8 cellular contexts compared by ENCODE assay signal in genomic region chr17:45394913-45395568, GRCh38. TPM values are rescaled to one million over a fixed set of nuclear protein-coding genes. Genes with fewer than 3 reads are reported as not detected.
DNase-seq lines count a peak whose midpoint lies in the region; ATAC-seq and TF ChIP-seq lines count a peak whose summit lies in the region.

No MANE protein-coding gene starts in this region.

- intact Hi-C loops in cardiac septum (cut with DNase I): loop anchor here (2.0 to 10.0 kb wide), 2 partner anchors 32 to 440 kb away; no protein-coding TSS in a partner anchor

- H3K4me1 ChIP-seq in OCI-LY1 (ENCODE audit: insufficient read depth, low read length, severe bottlenecking) (no peaks in the 10 kb centered on the region), parathyroid adenoma (no peaks in the 10 kb centered on the region)

- H3K27ac ChIP-seq in OCI-LY1 (ENCODE audit: low read depth, low read length, poor library complexity, severe bottlenecking) (no peak overlapping the region), parathyroid adenoma (no peak overlapping the region)

- H3K27me3 ChIP-seq in OCI-LY1 (ENCODE audit: insufficient read depth, low read length): no peaks in the 10 kb centered on the region
- no peaks in the 10 kb centered on the region for H3K27me3 ChIP-seq in parathyroid adenoma (ENCODE audit: control insufficient read depth, insufficient read depth, low read length)

- peaks cover 8% of the 10 kb centered on the region for H3K4me1 Mint-ChIP-seq in activated naive CD8-positive, alpha-beta T cell treated with anti-CD3 and anti-CD28 coated beads for 36 hours

- no peaks in the 10 kb centered on the region for H3K9me3 Mint-ChIP-seq in activated naive CD8-positive, alpha-beta T cell treated with anti-CD3 and anti-CD28 coated beads for 36 hours

- TF ChIP-seq CTCF in HFF-Myc (IDR thresholded peaks at IDR 0.05; ENCODE audit: low read depth, low read length, missing control alignments) (peak; percentile 77), OCI-LY1 (IDR thresholded peaks at IDR 0.05; ENCODE audit: low read length) (peak; percentile 77), parathyroid adenoma (IDR thresholded peaks at IDR 0.05) (peak; percentile 81)

- no peaks in the 10 kb centered on the region for H3F3A ChIP-seq in OCI-LY1 (ENCODE audit: insufficient read depth, low read length)

- H3K79me2 ChIP-seq in OCI-LY1 (ENCODE audit: insufficient read depth, low read length) (no peaks in the 10 kb centered on the region), parathyroid adenoma (no peaks in the 10 kb centered on the region)

- peak overlapping the region; percentile 42 for H3K27ac Mint-ChIP-seq in activated naive CD8-positive, alpha-beta T cell treated with anti-CD3 and anti-CD28 coated beads for 36 hours

- H3K36me3 Mint-ChIP-seq in activated naive CD8-positive, alpha-beta T cell treated with anti-CD3 and anti-CD28 coated beads for 36 hours: peaks cover 7% of the 10 kb centered on the region

- H3K9me2 ChIP-seq in OCI-LY1 (ENCODE audit: low read depth, low read length): no peaks in the 10 kb centered on the region

- DNase-seq in CD1c-positive myeloid dendritic cell (ENCODE audit: extremely low spot score) (peak; percentile 72), HFF-Myc (ENCODE audit: extremely low read depth, low read depth) (peak; percentile 79), cardiac septum (ENCODE audit: low spot score) (peak; percentile 85), OCI-M2 (lab: John Stamatoyannopoulos, UW; ENCODE audit: unreplicated experiment) (no peak)
- peak; percentile 43 for DNase-seq in activated naive CD8-positive, alpha-beta T cell treated with anti-CD3 and anti-CD28 coated beads for 36 hours

- H3K4me3 Mint-ChIP-seq in activated naive CD8-positive, alpha-beta T cell treated with anti-CD3 and anti-CD28 coated beads for 36 hours: no peak overlapping the region

- H3K36me3 ChIP-seq in OCI-LY1 (ENCODE audit: insufficient read depth, low read length): peaks cover 19% of the 10 kb centered on the region; the same call in 1 of the 2 replicates
- H3K36me3 ChIP-seq in parathyroid adenoma (ENCODE audit: control insufficient read depth, insufficient read depth, low read length): no peaks in the 10 kb centered on the region

- H3K9me3 ChIP-seq in OCI-LY1 (ENCODE audit: low read length): no peaks in the 10 kb centered on the region
- H3K9me3 ChIP-seq in parathyroid adenoma (ENCODE audit: control insufficient read depth, low read length): no peaks in the 10 kb centered on the region

- H3K4me3 ChIP-seq in HFF-Myc (replicated peaks; ENCODE audit: low read depth, low read length) (peak overlapping the region; percentile 39), OCI-LY1 (ENCODE audit: low read depth, low read length, poor library complexity, severe bottlenecking) (no peak overlapping the region), parathyroid adenoma (ENCODE audit: low read depth, low read length) (no peak overlapping the region)

- H3K4me2 ChIP-seq in OCI-LY1 (ENCODE audit: low read length): no peak overlapping the region
- H3K4me2 ChIP-seq in parathyroid adenoma (ENCODE audit: low read length): no peak overlapping the region

- H3K27me3 Mint-ChIP-seq in activated naive CD8-positive, alpha-beta T cell treated with anti-CD3 and anti-CD28 coated beads for 36 hours: no peaks in the 10 kb centered on the region

- H3K9ac ChIP-seq in OCI-LY1 (ENCODE audit: low read length): no peak overlapping the region
- H3K9ac ChIP-seq in parathyroid adenoma: no peak overlapping the region

- H4K20me1 ChIP-seq in OCI-LY1 (ENCODE audit: insufficient read depth, low read length): no peaks in the 10 kb centered on the region

- H2AFZ ChIP-seq in OCI-LY1 (ENCODE audit: low read length) (no peak overlapping the region), parathyroid adenoma (peak overlapping the region; percentile 59)

- no peak for ATAC-seq in HG03432 (IDR thresholded peaks at IDR 0.05; ENCODE audit: unreplicated experiment)

RNA-seq across cellular contexts. Expression of gene ARHGAP27, which starts 37.6 kb away (rescaled TPM):
- total RNA-seq in activated naive CD8-positive, alpha-beta T cell treated with anti-CD3 and anti-CD28 coated beads for 36 hours: 10 to 100 TPM; 33.3 to 35.8 TPM
- 20.0 TPM for total RNA-seq in cardiac septum
